Comparison of ENCODE assay signal across 14 cellular contexts in genomic region chr4:33715996-33716395, GRCh38.
DNase-seq lines count a peak whose midpoint lies in the region; ATAC-seq, FAIRE-seq and TF ChIP-seq lines count a peak whose summit lies in the region.
"Had no signal": no experiment of that assay in that cellular context is flagged by ENCODE, and none has a peak within 500 bp of the region (broad histone marks: within the 10 kb centered on the region; RNA-seq: fewer than 3 reads in every experiment).

No MANE protein-coding gene starts in this region.

- FAIRE-seq in urothelium cell line (lab: Jason Lieb, UNC) = no peak

- ATAC-seq in RWPE2 (ENCODE audit: low read depth) = peak; percentile 77
- no peak for ATAC-seq in HG02885 (IDR thresholded peaks at IDR 0.05; ENCODE audit: poor library complexity, unreplicated experiment)
- ATAC-seq in right cardiac atrium = no peak
- ATAC-seq: left ventricle myocardium superior had no signal

- H3K27me3 ChIP-seq in RWPE2 (ENCODE audit: insufficient read depth, poor library complexity, severe bottlenecking) (no peaks in the 10 kb centered on the region), right cardiac atrium (ENCODE audit: control insufficient read depth, insufficient read depth) (no peaks in the 10 kb centered on the region)
- H3K27me3 ChIP-seq: gastrocnemius medialis had no signal

- H3K4me1 ChIP-seq in RWPE2 (ENCODE audit: insufficient read depth, poor library complexity, severe bottlenecking) = no peaks in the 10 kb centered on the region
- H3K4me1 ChIP-seq in right cardiac atrium (ENCODE audit: control insufficient read depth, insufficient read depth, low read length) = no peaks in the 10 kb centered on the region
- H3K4me1 ChIP-seq: gastrocnemius medialis had no signal

- no peak overlapping the region for H3K27ac ChIP-seq in RWPE2 (ENCODE audit: poor library complexity, severe bottlenecking)
- H3K27ac ChIP-seq in right cardiac atrium (ENCODE audit: low read length) = no peak overlapping the region
- H3K27ac ChIP-seq: gastrocnemius medialis had no signal

- no peaks in the 10 kb centered on the region for H3K9me3 ChIP-seq in RWPE2 (ENCODE audit: severe bottlenecking)
- H3K9me3 ChIP-seq in right cardiac atrium (ENCODE audit: control insufficient read depth, low read length) = no peaks in the 10 kb centered on the region
- H3K9me3 ChIP-seq: gastrocnemius medialis had no signal

- DNase-seq in HCEC 1CT = peak; percentile 83
- no peak for DNase-seq in RWPE2 (ENCODE audit: low spot score)
- DNase-seq in fibroblast of gingiva (ENCODE audit: low read depth) = peak; percentile 87
- DNase-seq in urothelium cell line (ENCODE audit: low spot score) = peak; percentile 65
- no peak for DNase-seq in right cardiac atrium
- no peak for DNase-seq in UCSD-AML1 (lab: John Stamatoyannopoulos, UW; ENCODE audit: unreplicated experiment)
- DNase-seq: activated T-cell treated with anti-CD3 and anti-CD28 coated beads, Interleukin-2, amount 50 U/mL, for 24 hours; DMS79; left ventricle myocardium superior; nucleus accumbens; stimulated activated CD4-positive, alpha-beta T cell treated with anti-CD3 and anti-CD28 coated beads, Interleukin-1b, Interleukin-23, amount 100 ng/mL, for 48 hours; stimulated activated naive CD4-positive, alpha-beta T cell had no signal

- no peaks in the 10 kb centered on the region for H3K36me3 ChIP-seq in RWPE2 (ENCODE audit: low read depth)
- H3K36me3 ChIP-seq: gastrocnemius medialis had no signal

- WGBS in right cardiac atrium = 56% methylated on average over 3 of the region's 3 CpGs

- intact Hi-C loops in right cardiac atrium (cut with DNase I) = no loop called here

- H3K4me3 ChIP-seq in RWPE2 (ENCODE audit: severe bottlenecking) (no peak overlapping the region), right cardiac atrium (ENCODE audit: low read length) (no peak overlapping the region)
- H3K4me3 ChIP-seq: gastrocnemius medialis had no signal

- TF ChIP-seq CTCF in RWPE2 (IDR thresholded peaks at IDR 0.05; ENCODE audit: poor library complexity, severe bottlenecking) = no peak

Comparison
In these comparisons a context has a peak if more than half of its experiments do, and no peak if none do; other contexts are left out.
1. DNase-seq: peak in HCEC 1CT (single experiment), fibroblast of gingiva (single experiment) and urothelium cell line (single experiment); none in RWPE2 (single experiment), right cardiac atrium (0 of 3) and UCSD-AML1 (single experiment).